22 cellular contexts compared by ENCODE assay signal in genomic region chr11:86108890-86109638, GRCh38.
"Had no signal": no experiment of that assay in that cellular context is flagged by ENCODE, and none has a peak within 500 bp of the region (broad histone marks: within the 10 kb centered on the region; RNA-seq: fewer than 3 reads in every experiment).

No MANE protein-coding gene starts in this region.

- H3K9me3 ChIP-seq: heart right ventricle, lower lobe of right lung, prostate gland, thyroid gland had no signal

- H3K27ac ChIP-seq: lower lobe of right lung, prostate gland, thyroid gland had no signal

- H3K27me3 ChIP-seq: heart right ventricle, thyroid gland had no signal

- H3K4me3 Mint-ChIP-seq: activated CD4-positive, alpha-beta T cell treated with anti-CD3 and anti-CD28 coated beads for 36 hours; activated naive CD4-positive, alpha-beta T cell treated with anti-CD3 and anti-CD28 coated beads, Interleukin-2, amount 10 ng/mL, durations not matched to agents 7 days and 5 days; activated T-cell treated with anti-CD3 and anti-CD28 coated beads, Interleukin-2, amount 50 U/mL, for 72 hours; naive B cell; neural crest cell; stimulated activated naive CD8-positive, alpha-beta T cell treated with anti-CD3 and anti-CD28 coated beads, Interleukin-15, Interleukin-2, amounts not matched to agents 100 ng/mL and 50 ng/mL, for 24 hours; WTC11 had no signal

- H3K4me1 ChIP-seq: lower lobe of right lung, prostate gland, thyroid gland had no signal

- H3K4me3 ChIP-seq: heart right ventricle, lower lobe of right lung, prostate gland, thyroid gland had no signal

- H3K4me1 Mint-ChIP-seq: activated naive CD4-positive, alpha-beta T cell treated with anti-CD3 and anti-CD28 coated beads, Interleukin-2, amount 10 ng/mL, durations not matched to agents 7 days and 5 days; neural crest cell; WTC11 had no signal

- H3K27me3 Mint-ChIP-seq: naive B cell; stimulated activated naive CD8-positive, alpha-beta T cell treated with anti-CD3 and anti-CD28 coated beads, Interleukin-15, Interleukin-2, amounts not matched to agents 100 ng/mL and 50 ng/mL, for 24 hours had no signal

- ATAC-seq: activated CD4-positive, alpha-beta T cell treated with anti-CD3 and anti-CD28 coated beads for 36 hours; activated T-cell treated with anti-CD3 and anti-CD28 coated beads, Interleukin-2, amount 50 U/mL, for 72 hours; lower lobe of right lung; WTC11 had no signal

- H3K27ac Mint-ChIP-seq: activated CD4-positive, alpha-beta T cell treated with anti-CD3 and anti-CD28 coated beads for 36 hours; activated naive CD4-positive, alpha-beta T cell treated with anti-CD3 and anti-CD28 coated beads, Interleukin-2, amount 10 ng/mL, durations not matched to agents 7 days and 5 days; activated T-cell treated with anti-CD3 and anti-CD28 coated beads, Interleukin-2, amount 50 U/mL, for 72 hours; stimulated activated naive CD8-positive, alpha-beta T cell treated with anti-CD3 and anti-CD28 coated beads, Interleukin-15, Interleukin-2, amounts not matched to agents 100 ng/mL and 50 ng/mL, for 24 hours; WTC11 had no signal

- H3K36me3 ChIP-seq: heart right ventricle, lower lobe of right lung, prostate gland, thyroid gland had no signal

- H3K9me3 Mint-ChIP-seq: activated naive CD4-positive, alpha-beta T cell treated with anti-CD3 and anti-CD28 coated beads, Interleukin-2, amount 10 ng/mL, durations not matched to agents 7 days and 5 days; stimulated activated naive CD8-positive, alpha-beta T cell treated with anti-CD3 and anti-CD28 coated beads, Interleukin-15, Interleukin-2, amounts not matched to agents 100 ng/mL and 50 ng/mL, for 24 hours had no signal

- FAIRE-seq: bronchial epithelial cell, keratinocyte had no signal

- H3K36me3 Mint-ChIP-seq: activated naive CD4-positive, alpha-beta T cell treated with anti-CD3 and anti-CD28 coated beads, Interleukin-2, amount 10 ng/mL, durations not matched to agents 7 days and 5 days; naive B cell had no signal

- DNase-seq: activated CD4-positive, alpha-beta T cell treated with anti-CD3 and anti-CD28 coated beads for 36 hours; activated CD4-positive, alpha-beta T cell treated with anti-CD3 and anti-CD28 coated beads, Interleukin-2, amount 50 U/mL, for 48 hours; activated CD8-positive, alpha-beta memory T cell treated with anti-CD3 and anti-CD28 coated beads, Interleukin-2, amount 50 U/mL, for 48 hours; activated effector memory CD4-positive, alpha-beta T cell treated with anti-CD3 and anti-CD28 coated beads, Interleukin-2, amount 50 U/mL, for 16 hours; activated naive CD4-positive, alpha-beta T cell treated with anti-CD3 and anti-CD28 coated beads, Interleukin-2, amount 10 ng/mL, durations not matched to agents 7 days and 5 days; activated T-cell treated with anti-CD3 and anti-CD28 coated beads, Interleukin-2, amount 50 U/mL, for 72 hours; amygdala; erythroblast; foreskin fibroblast; heart right ventricle; lower lobe of right lung; naive B cell; stimulated activated CD4-positive, alpha-beta T cell treated with anti-CD3 and anti-CD28 coated beads, Interleukin-4, amount 100 ng/mL, for 24 hours; substantia nigra; T-helper 9 cell; thyroid gland had no signal
